21 cellular contexts compared by ENCODE assay signal in the genomic region with DNA sequence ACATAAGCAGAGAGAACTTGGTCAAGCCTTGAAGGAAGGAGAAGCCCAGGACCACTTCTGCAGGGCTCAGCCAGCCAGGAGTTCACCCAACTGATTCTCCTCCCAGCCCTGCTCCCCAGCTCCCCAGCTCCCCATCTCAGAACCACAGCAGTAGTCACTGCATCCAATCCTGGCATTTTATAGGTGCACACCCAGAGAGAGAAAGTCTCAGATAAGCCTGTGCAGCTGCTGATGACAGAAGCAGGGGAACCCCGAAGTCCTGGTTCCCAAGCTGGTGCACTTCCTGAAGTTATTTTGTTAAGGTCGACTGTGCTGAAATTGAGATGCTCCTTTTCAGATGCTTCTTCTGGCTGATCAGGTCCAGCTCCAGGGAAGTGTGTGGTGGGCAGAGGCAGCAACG. TPM values are rescaled to one million over a fixed set of nuclear protein-coding genes. Genes with fewer than 3 reads are reported as not detected.
DNase-seq lines count a peak whose midpoint lies in the region; ATAC-seq and TF ChIP-seq lines count a peak whose summit lies in the region.
"Had no signal": no experiment of that assay in that cellular context is flagged by ENCODE, and none has a peak within 500 bp of the region (broad histone marks: within the 10 kb centered on the region; RNA-seq: fewer than 3 reads in every experiment).

No MANE protein-coding gene starts in this region.

- TF ChIP-seq CTCF in breast epithelium (IDR thresholded peaks at IDR 0.05) (no peak), MCF 10A (IDR thresholded peaks at IDR 0.05; ENCODE audit: unreplicated experiment) (no peak), mammary epithelial cell (conservative IDR thresholded peaks at IDR 0.05 in 1 of 2, IDR thresholded peaks at IDR 0.05 in 1 of 2; ENCODE audit: extremely low read depth in 1 of 2, insufficient read depth in 1 of 2, low read depth in 1 of 2, low read length in 2 of 2) (no peak)

- CTCF ChIA-PET in MCF 10A (lab: Yijun Ruan, JAX) (interaction anchor here (0.6 to 0.7 kb wide), 2 partner anchors 8 to 29 kb away, joined by 3 read pairs; no protein-coding TSS in a partner anchor), mammary epithelial cell (lab: Charles Lee; ENCODE audit: low non-redundant PET) (no interaction called here)

- H3K4me3 ChIP-seq in breast epithelium (no peak overlapping the region), mammary epithelial cell (replicated peaks in 1 of 3; ENCODE audit: insufficient read depth in 1 of 3, low read depth in 2 of 3, low read length in 3 of 3) (no peak overlapping the region), mesenchymal stem cell (ENCODE audit: insufficient read depth in 1 of 2, low read depth in 1 of 2, low read length in 2 of 2) (no peak overlapping the region), urinary bladder (ENCODE audit: low read depth, low read length) (no peak overlapping the region)

- no peak overlapping the region for H3K14ac ChIP-seq in mesenchymal stem cell (ENCODE audit: low read length in 2 of 2)

- dilution Hi-C loops in mammary epithelial cell (cut with HindIII; ENCODE audit: low sequenced_read_pairs) = no loop called here

- H3K27me3 ChIP-seq in breast epithelium (no peaks in the 10 kb centered on the region), mammary epithelial cell (ENCODE audit: insufficient read depth, low read length) (peaks cover 2% of the 10 kb centered on the region), mesenchymal stem cell (ENCODE audit: control insufficient read depth in 1 of 2, insufficient read depth in 1 of 2, low read length in 2 of 2) (peaks cover 0 to 53% of the 10 kb centered on the region in 2 experiments)

- H3K36me3 Mint-ChIP-seq in MCF 10A (ENCODE audit: insufficient read depth, unreplicated experiment) = no peaks in the 10 kb centered on the region

- no peak overlapping the region for H2BK5ac ChIP-seq in mesenchymal stem cell (ENCODE audit: low read depth, low read length, poor library complexity, severe bottlenecking)

- no peak overlapping the region for H3K4me3 Mint-ChIP-seq in MCF 10A (ENCODE audit: unreplicated experiment)
- H3K4me3 Mint-ChIP-seq: CD4-positive, alpha-beta T cell; H9 had no signal

- intact Hi-C loops in breast epithelium (cut with DNase I; ENCODE audit: low total_unique reads) (loop anchor here (2.0 kb wide), 1 partner anchor 21 kb away; no protein-coding TSS in a partner anchor), MCF 10A (cut with micrococcal nuclease) (no loop called here), mammary epithelial cell (cut with micrococcal nuclease) (no loop called here)

- no peak overlapping the region for H3K27ac Mint-ChIP-seq in MCF 10A (ENCODE audit: low read depth, unreplicated experiment)
- H3K27ac Mint-ChIP-seq: CD4-positive, alpha-beta T cell; H9 had no signal

- no TSS peak for BruUV-seq in MCF 10A (replicated peaks; lab: Mats Ljungman, UMichigan)
- no TSS peak for BruUV-seq in mammary epithelial cell (replicated peaks; lab: Mats Ljungman, UMichigan)

- 92% methylated on average over 3 of the region's 3 CpGs for WGBS in mammary epithelial cell (ENCODE audit: low coverage, missing lambda C conversion rate)
- WGBS in mesenchymal stem cell = 87% methylated on average over 3 of the region's 3 CpGs
- WGBS in urinary bladder = 54% methylated on average over 3 of the region's 3 CpGs

- H2AFZ ChIP-seq in mammary epithelial cell (ENCODE audit: low read depth, low read length) = no peak overlapping the region
- no peak overlapping the region for H2AFZ ChIP-seq in mesenchymal stem cell (ENCODE audit: low read depth, low read length)

- no peak overlapping the region for H3K4ac ChIP-seq in mesenchymal stem cell (ENCODE audit: low read depth in 1 of 2, low read length in 2 of 2)

- H4K8ac ChIP-seq in mesenchymal stem cell (ENCODE audit: low read length) = no peak overlapping the region

- no peak for DNase-seq in breast epithelium (ENCODE audit: low spot score in 2 of 2)
- no peak for DNase-seq in MCF 10A (ENCODE audit: unreplicated experiment)
- DNase-seq in mammary epithelial cell = peak; percentile 14
- no peak for DNase-seq in mesenchymal stem cell
- DNase-seq in GM03348 (ENCODE audit: low spot score) = no peak
- no peak for DNase-seq in dermis blood vessel endothelial cell
- DNase-seq: 8988T; CD4-positive, alpha-beta T cell; DMS153; GF-D8; H9; KBM-7; MV-4-11; NCI-H187; NCI-H2227 treated with DMSO at 0.1 percent for 48 hours; NCI-H524; PC-3; RPMI8226; SHP77 treated with DMSO at 0.1 percent for 48 hours had no signal

- H3K79me2 ChIP-seq in mammary epithelial cell (ENCODE audit: insufficient read depth, low read length) = no peaks in the 10 kb centered on the region

- in situ Hi-C loops in mammary epithelial cell (cut with MboI; ENCODE audit: low sequenced_read_pairs in 2 of 2) = no loop called here

- H2BK12ac ChIP-seq in mesenchymal stem cell (ENCODE audit: low read length in 2 of 2) = no peak overlapping the region

- H3K9ac ChIP-seq in mammary epithelial cell (ENCODE audit: insufficient read depth, low read length) = no peak overlapping the region
- peak overlapping the region; percentile 55 for H3K9ac ChIP-seq in mesenchymal stem cell (ENCODE audit: low read length)

- H3K27ac ChIP-seq in breast epithelium = peak overlapping the region; percentile 20 to 76
- no peak overlapping the region for H3K27ac ChIP-seq in mammary epithelial cell (ENCODE audit: insufficient read depth, low read depth, low read length)
- no peak overlapping the region for H3K27ac ChIP-seq in mesenchymal stem cell (ENCODE audit: low read length, poor library complexity, severe bottlenecking)
- H3K27ac ChIP-seq in urinary bladder (ENCODE audit: low read depth) = peak overlapping the region; percentile 68

- POLR2A ChIA-PET in MCF 10A (lab: Yijun Ruan, JAX) = no interaction called here

- no peaks in the 10 kb centered on the region for H3K9me3 ChIP-seq in breast epithelium
- H3K9me3 ChIP-seq in mammary epithelial cell (replicated peaks; ENCODE audit: insufficient read depth, low read length) = no peaks in the 10 kb centered on the region
- H3K9me3 ChIP-seq in mesenchymal stem cell (ENCODE audit: control insufficient read depth, low read length) = no peaks in the 10 kb centered on the region

- H3K18ac ChIP-seq in mesenchymal stem cell (ENCODE audit: low read depth in 1 of 2, low read length in 2 of 2) = no peak overlapping the region

- peak overlapping the region; percentile 44 for H2BK15ac ChIP-seq in mesenchymal stem cell (ENCODE audit: low read depth, poor library complexity, severe bottlenecking)

- TF ChIP-seq POLR2A in breast epithelium (IDR thresholded peaks at IDR 0.05) = no peak

- no peak overlapping the region for H3K23ac ChIP-seq in mesenchymal stem cell (ENCODE audit: low read length in 2 of 2)

- no peak overlapping the region for H4K91ac ChIP-seq in mesenchymal stem cell (ENCODE audit: low read length)

- no peaks in the 10 kb centered on the region for H3K4me1 ChIP-seq in breast epithelium
- no peaks in the 10 kb centered on the region for H3K4me1 ChIP-seq in mammary epithelial cell (ENCODE audit: insufficient read depth, low read length)
- no peaks in the 10 kb centered on the region for H3K4me1 ChIP-seq in mesenchymal stem cell (ENCODE audit: control insufficient read depth, insufficient read depth, low read depth, low read length)
- peaks cover 2% of the 10 kb centered on the region for H3K4me1 ChIP-seq in urinary bladder (ENCODE audit: insufficient read depth)

- H3K27me3 Mint-ChIP-seq in MCF 10A (ENCODE audit: insufficient read depth, unreplicated experiment) = no peaks in the 10 kb centered on the region
- H3K27me3 Mint-ChIP-seq: CD4-positive, alpha-beta T cell had no signal

- H3K4me1 Mint-ChIP-seq in MCF 10A (ENCODE audit: insufficient read depth, unreplicated experiment) = no peaks in the 10 kb centered on the region

- H3K79me1 ChIP-seq in mesenchymal stem cell (replicated peaks; ENCODE audit: low read length, poor library complexity, severe bottlenecking) = no peaks in the 10 kb centered on the region

- H2AK5ac ChIP-seq in mesenchymal stem cell (ENCODE audit: low read length, severe bottlenecking) = no peak overlapping the region

- H3K9me3 Mint-ChIP-seq in MCF 10A (ENCODE audit: unreplicated experiment) = no peaks in the 10 kb centered on the region
- H3K9me3 Mint-ChIP-seq: CD4-positive, alpha-beta T cell; H9 had no signal

- no peak for ATAC-seq in GM18867 (IDR thresholded peaks at IDR 0.05; ENCODE audit: unreplicated experiment)
- ATAC-seq: PC-3 had no signal

- H3K4me2 ChIP-seq in mammary epithelial cell (ENCODE audit: insufficient read depth, low read depth, low read length) (no peak overlapping the region), mesenchymal stem cell (ENCODE audit: low read length, poor library complexity, severe bottlenecking) (no peak overlapping the region)

- H2BK120ac ChIP-seq in mesenchymal stem cell (ENCODE audit: low read depth, low read length) = no peak overlapping the region

- H3K36me3 ChIP-seq in breast epithelium (no peaks in the 10 kb centered on the region), mammary epithelial cell (ENCODE audit: insufficient read depth, low read length) (no peaks in the 10 kb centered on the region), mesenchymal stem cell (ENCODE audit: control insufficient read depth in 1 of 2, insufficient read depth in 2 of 2, low read depth in 1 of 2, low read length in 2 of 2) (no peaks in the 10 kb centered on the region), urinary bladder (ENCODE audit: insufficient read depth) (no peaks in the 10 kb centered on the region)

- no peaks in the 10 kb centered on the region for H4K20me1 ChIP-seq in mammary epithelial cell (ENCODE audit: insufficient read depth, low read length)

RNA-seq across cellular contexts. Expression of a gene that starts 6.6 kb away (rescaled TPM):
- total RNA-seq in breast epithelium (1 to 10 TPM in 2 of 3 donors, under 1 TPM in 1; 0.96 to 2.9 (median 2.3) TPM), MCF 10A (2022) (0.25 TPM in 1 of 2 replicates, not detected in the other), mammary epithelial cell (not detected), urinary bladder (3.1 TPM), dermis blood vessel endothelial cell (0.51 and 0.70 TPM in 2 replicates)
- polyA plus RNA-seq in mammary epithelial cell (not detected), urinary bladder (17.4 TPM)
- polyA minus RNA-seq in mammary epithelial cell = not detected
- polyA plus RNA-seq in mesenchymal stem cell (2013, experiment 1 of 2) = 0.08 TPM
- polyA plus RNA-seq in mesenchymal stem cell (2013, experiment 2 of 2) = 0.08 TPM

RNA-seq across cellular contexts. Expression of a gene that starts 30.6 kb away (rescaled TPM):
- total RNA-seq in breast epithelium = 100 to 1,000 TPM in 2 of 3 donors, 10 to 100 TPM in 1; 45.5 to 186 (median 116) TPM
- total RNA-seq in MCF 10A (2022) = not detected in 2 replicates
- total RNA-seq in mammary epithelial cell = under 1 TPM in 1 of 2 donors, not detected in 1; 0.33 TPM
- polyA plus RNA-seq in mammary epithelial cell = not detected
- not detected for polyA minus RNA-seq in mammary epithelial cell
- polyA plus RNA-seq in mesenchymal stem cell (2013, experiment 1 of 2) = 238 TPM
- polyA plus RNA-seq in mesenchymal stem cell (2013, experiment 2 of 2) = 237 TPM
- 123 TPM for total RNA-seq in urinary bladder
- 1,046 TPM for polyA plus RNA-seq in urinary bladder
- not detected in 2 replicates for total RNA-seq in dermis blood vessel endothelial cell
- total RNA-seq: CD4-positive, alpha-beta T cell; PC-3 had no signal

RNA-seq across cellular contexts. Expression of a gene that starts 39.3 kb away (rescaled TPM):
- 10 to 100 TPM; 21.4 to 39.0 (median 22.7) TPM for total RNA-seq in breast epithelium
- total RNA-seq in MCF 10A (2022) = 14.5 and 18.2 TPM in 2 replicates
- total RNA-seq in mammary epithelial cell = 10 to 100 TPM; 19.1 to 21.5 TPM
- polyA plus RNA-seq in mammary epithelial cell = 11.2 TPM
- polyA minus RNA-seq in mammary epithelial cell = 31.2 TPM
- polyA plus RNA-seq in mesenchymal stem cell (2013, experiment 1 of 2) = 33.6 TPM
- 30.7 TPM for polyA plus RNA-seq in mesenchymal stem cell (2013, experiment 2 of 2)
- total RNA-seq in urinary bladder = 15.8 TPM
- 32.8 TPM for polyA plus RNA-seq in urinary bladder
- 19.4 and 22.8 TPM in 2 replicates for total RNA-seq in dermis blood vessel endothelial cell

RNA-seq across cellular contexts. Expression of a gene that starts 55.1 kb away (rescaled TPM):
- total RNA-seq in breast epithelium = 10 to 100 TPM; 14.4 to 29.2 (median 28.4) TPM
- 30.4 and 33.0 TPM in 2 replicates for total RNA-seq in MCF 10A (2022)
- total RNA-seq in mammary epithelial cell = 10 to 100 TPM; 21.2 to 23.2 TPM
- polyA plus RNA-seq in mammary epithelial cell = 39.0 TPM
- 25.0 TPM for polyA minus RNA-seq in mammary epithelial cell
- polyA plus RNA-seq in mesenchymal stem cell (2013, experiment 1 of 2) = 30.2 TPM
- 30.8 TPM for polyA plus RNA-seq in mesenchymal stem cell (2013, experiment 2 of 2)
- total RNA-seq in urinary bladder = 14.5 TPM
- 14.4 TPM for polyA plus RNA-seq in urinary bladder
- total RNA-seq in dermis blood vessel endothelial cell = 11.5 and 12.6 TPM in 2 replicates

Comparison
In these comparisons a context has a peak if more than half of its experiments do, and no peak if none do; other contexts are left out.
1. H3K27ac ChIP-seq: peak in breast epithelium (2 of 2) and urinary bladder (single experiment); none in mammary epithelial cell (single experiment) and mesenchymal stem cell (single experiment).
2. RNA of a gene that starts 30.6 kb away (total RNA-seq): 123 TPM in urinary bladder (single experiment) and 45.5 to 186 TPM in breast epithelium; 0.33 TPM in mammary epithelial cell, not detected in MCF 10A and not detected in dermis blood vessel endothelial cell; every median in the first group is over 10 times any median in the second.